Comparison of ENCODE assay signal across 23 cellular contexts in the genomic region with DNA sequence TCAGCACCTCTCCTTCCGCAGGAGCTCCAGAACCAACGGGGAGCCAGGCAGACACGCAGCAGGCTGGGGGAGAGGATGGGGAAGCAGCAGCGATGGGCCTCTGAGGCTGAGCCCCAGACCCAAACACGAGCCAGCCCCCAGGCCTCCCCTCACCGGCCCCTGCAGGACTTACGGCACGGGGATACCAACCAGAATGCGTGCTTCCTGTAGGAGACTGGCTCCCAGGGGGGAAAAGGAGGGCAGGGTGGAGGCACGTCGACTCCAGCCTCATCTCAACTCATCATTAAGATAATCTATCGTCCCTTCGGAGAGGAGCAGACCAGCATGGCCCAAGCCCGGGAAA.
A peak's percentile ranks its signal among the peaks of the same experiment; 100 is the strongest.
DNase-seq lines count a peak whose midpoint lies in the region; ATAC-seq and TF ChIP-seq lines count a peak whose summit lies in the region.
"Had no signal": no experiment of that assay in that cellular context is flagged by ENCODE, and none has a peak within 500 bp of the region (broad histone marks: within the 10 kb centered on the region; RNA-seq: fewer than 3 reads in every experiment).

No MANE protein-coding gene starts in this region.

- no peak overlapping the region for H3K4me3 Mint-ChIP-seq in activated CD4-positive, alpha-beta memory T cell treated with anti-CD3 and anti-CD28 coated beads, Interleukin-2, amount 10 ng/mL, durations not matched to agents 7 days and 5 days
- H3K4me3 Mint-ChIP-seq in activated CD4-positive, alpha-beta memory T cell treated with anti-CD3 and anti-CD28 coated beads for 36 hours, result no peak overlapping the region
- no peak overlapping the region for H3K4me3 Mint-ChIP-seq in CD14-positive monocyte
- no peak overlapping the region for H3K4me3 Mint-ChIP-seq in effector memory CD8-positive, alpha-beta T cell
- H3K4me3 Mint-ChIP-seq: B cell; CD8-positive, alpha-beta T cell; GM23338 had no signal

- ATAC-seq in upper lobe of right lung, result no peak
- ATAC-seq in effector memory CD8-positive, alpha-beta T cell (replicated peaks), result no peak
- ATAC-seq: CD8-positive, alpha-beta T cell; GM12878; GM23338 had no signal

- H3K4me1 Mint-ChIP-seq in activated CD4-positive, alpha-beta memory T cell treated with anti-CD3 and anti-CD28 coated beads, Interleukin-2, amount 10 ng/mL, durations not matched to agents 7 days and 5 days, result no peaks in the 10 kb centered on the region
- no peaks in the 10 kb centered on the region for H3K4me1 Mint-ChIP-seq in activated CD4-positive, alpha-beta memory T cell treated with anti-CD3 and anti-CD28 coated beads for 36 hours (ENCODE audit: low read depth)
- H3K4me1 Mint-ChIP-seq in CD14-positive monocyte, result no peaks in the 10 kb centered on the region
- H3K4me1 Mint-ChIP-seq in effector memory CD8-positive, alpha-beta T cell (ENCODE audit: low read depth in 2 of 2), result no peaks in the 10 kb centered on the region
- H3K4me1 Mint-ChIP-seq: B cell, GM23338 had no signal

- H3K36me3 ChIP-seq in Peyer's patch, result no peaks in the 10 kb centered on the region
- no peaks in the 10 kb centered on the region for H3K36me3 ChIP-seq in upper lobe of right lung

- no peak overlapping the region for H3K27ac Mint-ChIP-seq in activated CD4-positive, alpha-beta memory T cell treated with anti-CD3 and anti-CD28 coated beads, Interleukin-2, amount 10 ng/mL, durations not matched to agents 7 days and 5 days
- no peak overlapping the region for H3K27ac Mint-ChIP-seq in activated CD4-positive, alpha-beta memory T cell treated with anti-CD3 and anti-CD28 coated beads for 36 hours
- no peak overlapping the region for H3K27ac Mint-ChIP-seq in CD14-positive monocyte
- no peak overlapping the region for H3K27ac Mint-ChIP-seq in effector memory CD8-positive, alpha-beta T cell
- H3K27ac Mint-ChIP-seq: B cell; CD8-positive, alpha-beta T cell; GM23338 had no signal

- H3K9me3 ChIP-seq in Peyer's patch (peaks cover 0 to 3% (median 0%) of the 10 kb centered on the region in 4 donors), upper lobe of right lung (no peaks in the 10 kb centered on the region)

- H3K27me3 ChIP-seq in Peyer's patch (no peaks in the 10 kb centered on the region), upper lobe of right lung (no peaks in the 10 kb centered on the region)

- POLR2A ChIA-PET in activated CD4-positive, alpha-beta memory T cell treated with anti-CD3 and anti-CD28 coated beads, Interleukin-2, amount 10 ng/mL, durations not matched to agents 7 days and 5 days (lab: Charles Lee), result no interaction called here
- POLR2A ChIA-PET in activated CD4-positive, alpha-beta memory T cell treated with anti-CD3 and anti-CD28 coated beads for 36 hours (lab: Charles Lee), result no interaction called here

- TF ChIP-seq CTCF in Peyer's patch (IDR thresholded peaks at IDR 0.05) (no peak), upper lobe of right lung (IDR thresholded peaks at IDR 0.05) (no peak), CD14-positive monocyte (IDR thresholded peaks at IDR 0.05) (no peak)

- intact Hi-C loops in activated CD4-positive, alpha-beta memory T cell treated with anti-CD3 and anti-CD28 coated beads for 36 hours (cut with micrococcal nuclease), result no loop called here
- intact Hi-C loops in upper lobe of right lung (cut with DNase I) (no loop called here), CD14-positive monocyte (cut with micrococcal nuclease) (no loop called here)

- CTCF ChIA-PET in activated CD4-positive, alpha-beta memory T cell treated with anti-CD3 and anti-CD28 coated beads, Interleukin-2, amount 10 ng/mL, durations not matched to agents 7 days and 5 days (lab: Charles Lee), result no interaction called here
- CTCF ChIA-PET in activated CD4-positive, alpha-beta memory T cell treated with anti-CD3 and anti-CD28 coated beads for 36 hours (lab: Charles Lee), result no interaction called here

- H3K27ac ChIP-seq in Peyer's patch, result no peak overlapping the region
- no peak overlapping the region for H3K27ac ChIP-seq in upper lobe of right lung

- no peak for TF ChIP-seq POLR2A in Peyer's patch (IDR thresholded peaks at IDR 0.05)

- H3K27me3 Mint-ChIP-seq in activated CD4-positive, alpha-beta memory T cell treated with anti-CD3 and anti-CD28 coated beads, Interleukin-2, amount 10 ng/mL, durations not matched to agents 7 days and 5 days, result peaks cover 3% of the 10 kb centered on the region
- no peaks in the 10 kb centered on the region for H3K27me3 Mint-ChIP-seq in activated CD4-positive, alpha-beta memory T cell treated with anti-CD3 and anti-CD28 coated beads for 36 hours
- H3K27me3 Mint-ChIP-seq in CD14-positive monocyte (ENCODE audit: low read depth in 3 of 3), result peaks cover 0 to 2% (median 2%) of the 10 kb centered on the region in 3 donors
- H3K27me3 Mint-ChIP-seq in effector memory CD8-positive, alpha-beta T cell, result no peaks in the 10 kb centered on the region

- no peak overlapping the region for H3K4me3 ChIP-seq in Peyer's patch
- H3K4me3 ChIP-seq in upper lobe of right lung, result no peak overlapping the region
- H3K4me3 ChIP-seq: GM12878, GM23338 had no signal

- H3K4me1 ChIP-seq in Peyer's patch (no peaks in the 10 kb centered on the region), upper lobe of right lung (no peaks in the 10 kb centered on the region)

- H3K9me3 Mint-ChIP-seq in activated CD4-positive, alpha-beta memory T cell treated with anti-CD3 and anti-CD28 coated beads, Interleukin-2, amount 10 ng/mL, durations not matched to agents 7 days and 5 days, result peaks cover 6% of the 10 kb centered on the region
- peaks cover 4% of the 10 kb centered on the region for H3K9me3 Mint-ChIP-seq in activated CD4-positive, alpha-beta memory T cell treated with anti-CD3 and anti-CD28 coated beads for 36 hours
- H3K9me3 Mint-ChIP-seq in CD14-positive monocyte, result peaks cover 5 to 13% (median 6%) of the 10 kb centered on the region in 7 donors
- peaks cover 4 to 7% of the 10 kb centered on the region in 2 donors for H3K9me3 Mint-ChIP-seq in effector memory CD8-positive, alpha-beta T cell

- H3K36me3 Mint-ChIP-seq in activated CD4-positive, alpha-beta memory T cell treated with anti-CD3 and anti-CD28 coated beads, Interleukin-2, amount 10 ng/mL, durations not matched to agents 7 days and 5 days (ENCODE audit: low read depth), result no peaks in the 10 kb centered on the region
- no peaks in the 10 kb centered on the region for H3K36me3 Mint-ChIP-seq in activated CD4-positive, alpha-beta memory T cell treated with anti-CD3 and anti-CD28 coated beads for 36 hours
- no peaks in the 10 kb centered on the region for H3K36me3 Mint-ChIP-seq in CD14-positive monocyte
- H3K36me3 Mint-ChIP-seq in effector memory CD8-positive, alpha-beta T cell (ENCODE audit: insufficient read depth), result no peaks in the 10 kb centered on the region
- H3K36me3 Mint-ChIP-seq: CD8-positive, alpha-beta T cell had no signal

- peak; percentile 14 for DNase-seq in activated CD4-positive, alpha-beta memory T cell treated with anti-CD3 and anti-CD28 coated beads, Interleukin-2, amount 10 ng/mL, durations not matched to agents 7 days and 5 days
- DNase-seq in activated CD4-positive, alpha-beta memory T cell treated with anti-CD3 and anti-CD28 coated beads for 36 hours, result no peak
- DNase-seq in Peyer's patch, result peak in 2 of 3 donors; percentile 15 to 18
- peak; percentile 73 for DNase-seq in mesenteric fat pad (ENCODE audit: low spot score)
- peak; percentile 49 for DNase-seq in upper lobe of right lung
- no peak for DNase-seq in CD14-positive monocyte (ENCODE audit: low spot score)
- DNase-seq in NCI-H524 (lab: John Stamatoyannopoulos, UW), result no peak
- DNase-seq in effector memory CD8-positive, alpha-beta T cell, result no peak
- DNase-seq: Calu3, DMS53, EL, KBM-7, NCI-H1417, NCI-H187, NCI-H2107, NCI-H510A, NCI-H774, OCI-M1, SHP77 treated with DMSO at 0.1 percent for 48 hours had no signal

Comparison
In these comparisons a context has a peak if more than half of its experiments do, and no peak if none do; other contexts are left out.
1. DNase-seq: peak in activated CD4-positive, alpha-beta memory T cell treated with anti-CD3 and anti-CD28 coated beads, Interleukin-2, amount 10 ng/mL, durations not matched to agents 7 days and 5 days (single experiment), Peyer's patch (2 of 3), mesenteric fat pad (single experiment) and upper lobe of right lung (single experiment); none in activated CD4-positive, alpha-beta memory T cell treated with anti-CD3 and anti-CD28 coated beads for 36 hours (single experiment), CD14-positive monocyte (single experiment), NCI-H524 (0 of 2) and effector memory CD8-positive, alpha-beta T cell (0 of 3).